ENCODE assay signal across 19 cellular contexts in the genomic region with DNA sequence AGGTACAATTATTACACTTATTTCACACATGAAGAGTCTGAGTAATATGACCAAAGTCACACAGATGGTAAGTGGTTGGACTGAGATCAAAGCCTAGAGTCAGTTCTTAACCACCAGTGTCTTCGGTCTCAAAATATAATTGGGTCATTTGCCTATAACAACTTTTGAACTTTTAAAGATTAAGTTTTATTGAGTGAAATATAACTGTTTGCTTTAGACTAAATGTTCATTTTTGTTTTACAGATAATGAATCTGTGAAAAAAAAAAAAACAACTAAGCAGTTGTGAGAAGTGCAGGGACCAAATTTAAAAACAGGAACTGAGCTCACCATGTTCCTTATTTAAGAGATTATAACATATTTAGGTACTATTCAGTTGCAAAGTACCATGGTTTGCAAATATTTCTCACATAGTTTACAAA.
DNase-seq lines count a peak whose midpoint lies in the region; ATAC-seq and TF ChIP-seq lines count a peak whose summit lies in the region.
"Had no signal": no experiment of that assay in that cellular context is flagged by ENCODE, and none has a peak within 500 bp of the region (broad histone marks: within the 10 kb centered on the region; RNA-seq: fewer than 3 reads in every experiment).

No MANE protein-coding gene starts in this region.

- no peaks in the 10 kb centered on the region for H3K27me3 Mint-ChIP-seq in activated CD8-positive, alpha-beta T cell treated with anti-CD3 and anti-CD28 coated beads for 36 hours
- H3K27me3 Mint-ChIP-seq: activated naive CD8-positive, alpha-beta T cell treated with anti-CD3 and anti-CD28 coated beads for 36 hours; CD8-positive, alpha-beta memory T cell; T-cell had no signal

- no peaks in the 10 kb centered on the region for H3K9me3 Mint-ChIP-seq in activated CD8-positive, alpha-beta T cell treated with anti-CD3 and anti-CD28 coated beads for 36 hours
- H3K9me3 Mint-ChIP-seq: activated naive CD8-positive, alpha-beta T cell treated with anti-CD3 and anti-CD28 coated beads for 36 hours; CD8-positive, alpha-beta memory T cell; GM23338 had no signal

- peak overlapping the region; percentile 89 for H3K27ac ChIP-seq in DOHH2 (ENCODE audit: low read depth, low read length)
- H3K27ac ChIP-seq: foreskin keratinocyte, ovary, spleen had no signal

- H3K4me1 ChIP-seq in DOHH2 (ENCODE audit: control insufficient read depth, low read length), result peaks cover 53% of the 10 kb centered on the region

- H3K79me2 ChIP-seq in DOHH2 (ENCODE audit: control insufficient read depth, low read length), result no peaks in the 10 kb centered on the region

- H3K4me3 ChIP-seq in DOHH2 (ENCODE audit: low read length), result peak overlapping the region; percentile 61
- H3K4me3 ChIP-seq: GM23338, ovary, spleen had no signal

- intact Hi-C loops in activated CD8-positive, alpha-beta T cell treated with anti-CD3 and anti-CD28 coated beads for 36 hours (cut with micrococcal nuclease), result no loop called here

- H3K9me3 ChIP-seq in DOHH2 (ENCODE audit: control insufficient read depth, insufficient read depth, low read length), result no peaks in the 10 kb centered on the region
- H3K9me3 ChIP-seq: ovary, spleen had no signal

- H3K4me3 Mint-ChIP-seq in activated CD8-positive, alpha-beta T cell treated with anti-CD3 and anti-CD28 coated beads for 36 hours, result no peak overlapping the region
- H3K4me3 Mint-ChIP-seq: activated naive CD8-positive, alpha-beta T cell treated with anti-CD3 and anti-CD28 coated beads for 36 hours; CD8-positive, alpha-beta memory T cell; T-cell had no signal

- H3K36me3 ChIP-seq in DOHH2 (ENCODE audit: control insufficient read depth, low read length), result peaks cover 19% of the 10 kb centered on the region
- H3K36me3 ChIP-seq: ovary had no signal

- H3K27ac Mint-ChIP-seq in activated CD8-positive, alpha-beta T cell treated with anti-CD3 and anti-CD28 coated beads for 36 hours, result no peak overlapping the region
- H3K27ac Mint-ChIP-seq: activated naive CD8-positive, alpha-beta T cell treated with anti-CD3 and anti-CD28 coated beads for 36 hours; GM23338; T-cell had no signal

- peak overlapping the region; percentile 63 for H3K4me2 ChIP-seq in DOHH2 (ENCODE audit: low read length)

- H3K36me3 Mint-ChIP-seq in activated CD8-positive, alpha-beta T cell treated with anti-CD3 and anti-CD28 coated beads for 36 hours (ENCODE audit: low read depth), result peaks cover 18% of the 10 kb centered on the region

- CTCF ChIA-PET in activated CD8-positive, alpha-beta T cell treated with anti-CD3 and anti-CD28 coated beads for 36 hours (lab: Charles Lee), result no interaction called here

- no peaks in the 10 kb centered on the region for H3K4me1 Mint-ChIP-seq in activated CD8-positive, alpha-beta T cell treated with anti-CD3 and anti-CD28 coated beads for 36 hours (ENCODE audit: low read depth)
- H3K4me1 Mint-ChIP-seq: activated naive CD8-positive, alpha-beta T cell treated with anti-CD3 and anti-CD28 coated beads for 36 hours; CD8-positive, alpha-beta memory T cell; T-cell had no signal

- peak; percentile 68 for ATAC-seq in GM19455 (IDR thresholded peaks at IDR 0.05; ENCODE audit: unreplicated experiment)
- peak; percentile 72 for ATAC-seq in HG02973 (IDR thresholded peaks at IDR 0.05; ENCODE audit: unreplicated experiment)
- ATAC-seq in activated CD8-positive, alpha-beta T cell treated with anti-CD3 and anti-CD28 coated beads for 36 hours, result no peak
- ATAC-seq: activated CD4-positive, CD25-positive, alpha-beta regulatory T cell treated with anti-CD3 and anti-CD28 coated beads, Interleukin-2, amount 50 U/mL, for 24 hours; foreskin keratinocyte; GM23338; T-cell had no signal

- no peaks in the 10 kb centered on the region for H4K20me1 ChIP-seq in DOHH2 (ENCODE audit: control insufficient read depth, insufficient read depth, low read depth, low read length)

- TF ChIP-seq CTCF in DOHH2 (IDR thresholded peaks at IDR 0.05; ENCODE audit: low read depth, low read length, poor library complexity, severe bottlenecking), result no peak
- TF ChIP-seq CTCF in activated CD8-positive, alpha-beta T cell treated with anti-CD3 and anti-CD28 coated beads for 36 hours (IDR thresholded peaks at IDR 0.05), result no peak

- no peaks in the 10 kb centered on the region for H3K27me3 ChIP-seq in DOHH2 (ENCODE audit: control insufficient read depth, low read length)
- H3K27me3 ChIP-seq: foreskin keratinocyte, ovary, spleen had no signal

- POLR2A ChIA-PET in activated CD8-positive, alpha-beta T cell treated with anti-CD3 and anti-CD28 coated beads for 36 hours (lab: Charles Lee), result no interaction called here

- H3F3A ChIP-seq in DOHH2 (ENCODE audit: control insufficient read depth, insufficient read depth), result peaks cover 29% of the 10 kb centered on the region; the same call in 1 of the 2 replicates

- peak; percentile 66 for DNase-seq in MV-4-11 (lab: John Stamatoyannopoulos, UW)
- DNase-seq in activated CD8-positive, alpha-beta T cell treated with anti-CD3 and anti-CD28 coated beads for 36 hours, result no peak
- DNase-seq in SHP77 treated with DMSO at 0.1 percent for 48 hours (lab: John Stamatoyannopoulos, UW), result no peak
- no peak for DNase-seq in kidney glomerular epithelial cell (lab: John Stamatoyannopoulos, UW)
- no peak for DNase-seq in GOT3 (lab: John Stamatoyannopoulos, UW)
- DNase-seq: activated naive CD8-positive, alpha-beta T cell treated with anti-CD3 and anti-CD28 coated beads for 36 hours; activated T-cell treated with anti-CD3 and anti-CD28 coated beads, Interleukin-2, amount 50 U/mL, for 1 hour; CD8-positive, alpha-beta memory T cell; foreskin keratinocyte; NCI-H1436 treated with DMSO at 0.1 percent for 48 hours; NCI-H510A treated with DMSO at 0.1 percent for 48 hours; ovary; spleen; T-cell had no signal

- H3K9me2 ChIP-seq in DOHH2 (replicated peaks; ENCODE audit: control insufficient read depth, low read length), result no peaks in the 10 kb centered on the region
